15 cellular contexts compared by ENCODE assay signal in the genomic region with DNA sequence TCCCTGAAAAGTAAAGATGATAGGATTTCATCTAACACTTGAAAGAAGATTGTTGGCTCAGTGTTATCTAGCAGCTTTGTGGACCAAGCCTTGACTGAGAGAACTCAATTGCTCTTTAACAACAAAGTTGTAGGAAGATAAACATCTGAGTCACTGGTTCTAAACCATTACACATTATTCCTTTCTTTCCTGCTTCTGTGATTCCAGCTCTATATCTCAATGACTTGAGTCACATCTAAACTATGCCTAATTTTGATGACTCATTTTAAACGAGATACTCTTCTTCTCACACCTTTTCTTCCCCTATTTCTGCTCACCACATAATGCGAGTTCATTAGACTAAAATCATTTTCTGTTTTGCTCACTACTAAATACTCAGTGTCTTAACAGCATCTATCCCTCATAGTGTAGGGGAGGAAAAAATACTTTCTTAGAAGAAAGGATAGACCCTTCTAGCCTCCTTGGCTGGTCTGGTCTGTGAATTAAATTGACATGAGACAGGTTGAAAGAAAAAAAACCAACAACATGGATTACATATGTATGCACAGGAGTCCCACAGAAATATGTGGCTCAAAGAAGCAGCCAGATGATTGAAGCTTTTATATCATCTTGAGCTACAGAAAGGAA.
DNase-seq lines count a peak whose midpoint lies in the region; ATAC-seq, FAIRE-seq and TF ChIP-seq lines count a peak whose summit lies in the region.
"Had no signal": no experiment of that assay in that cellular context is flagged by ENCODE, and none has a peak within 500 bp of the region (broad histone marks: within the 10 kb centered on the region; RNA-seq: fewer than 3 reads in every experiment).

No MANE protein-coding gene starts in this region.

- no peaks in the 10 kb centered on the region for H3K27me3 ChIP-seq in keratinocyte (ENCODE audit: control insufficient read depth, extremely low read depth, insufficient read depth, low read length)
- H3K27me3 ChIP-seq: vagina had no signal

- peak overlapping the region; percentile 1 for H3K9ac ChIP-seq in keratinocyte (ENCODE audit: control insufficient read depth, extremely low read depth, insufficient read depth, low read length)

- no peaks in the 10 kb centered on the region for H4K20me1 ChIP-seq in keratinocyte (ENCODE audit: control insufficient read depth, extremely low read depth, insufficient read depth, low read length)

- H2AFZ ChIP-seq in keratinocyte (ENCODE audit: control insufficient read depth, low read length): no peak overlapping the region

- TF ChIP-seq CTCF in astrocyte of the spinal cord (IDR thresholded peaks at IDR 0.05; ENCODE audit: low read depth, low read length): no peak
- TF ChIP-seq CTCF in keratinocyte (optimal IDR thresholded peaks at IDR 0.05 in 1 of 3, IDR thresholded peaks at IDR 0.05 in 1 of 3, conservative IDR thresholded peaks at IDR 0.05 in 1 of 3; ENCODE audit: extremely low read depth in 1 of 3, insufficient read depth in 2 of 3, low read length in 3 of 3): no peak

- no peaks in the 10 kb centered on the region for H3K9me3 ChIP-seq in keratinocyte (ENCODE audit: control insufficient read depth, low read depth, low read length)
- H3K9me3 ChIP-seq: vagina had no signal

- peak overlapping the region; percentile 55 for H3K27ac ChIP-seq in keratinocyte (ENCODE audit: control insufficient read depth, insufficient read depth, low read length)
- H3K27ac ChIP-seq: vagina had no signal

- intact Hi-C loops in posterior cingulate gyrus (cut with DNase I): no loop called here

- no peaks in the 10 kb centered on the region for H3K9me1 ChIP-seq in keratinocyte (ENCODE audit: control insufficient read depth, extremely low read depth, insufficient read depth, low read length)

- no peaks in the 10 kb centered on the region for H3K36me3 ChIP-seq in keratinocyte (ENCODE audit: control insufficient read depth in 2 of 2, extremely low read depth in 1 of 2, insufficient read depth in 2 of 2, low read length in 2 of 2)
- H3K36me3 ChIP-seq: vagina had no signal

- dilution Hi-C loops in keratinocyte (cut with MboI; ENCODE audit: extremely low pct_ligation_motif_present, low sequenced_read_pairs): no loop called here

- peak overlapping the region; percentile 59 for H3K4me2 ChIP-seq in keratinocyte (ENCODE audit: control insufficient read depth, extremely low read depth, insufficient read depth, low read depth, low read length)

- no peak for TF ChIP-seq RAD21 in Ishikawa (IDR thresholded peaks at IDR 0.05; ENCODE audit: low read depth)

- ATAC-seq in GM19395 (IDR thresholded peaks at IDR 0.05; ENCODE audit: unreplicated experiment): no peak
- ATAC-seq: activated CD8-positive, alpha-beta T cell treated with anti-CD3 and anti-CD28 coated beads for 36 hours; left colon had no signal

- peaks cover 21% of the 10 kb centered on the region for H3K4me1 ChIP-seq in keratinocyte (ENCODE audit: control insufficient read depth, extremely low read depth, insufficient read depth, low read length)
- H3K4me1 ChIP-seq: vagina had no signal

- H3K4me3 ChIP-seq in astrocyte of the spinal cord (ENCODE audit: low read depth, low read length): no peak overlapping the region
- H3K4me3 ChIP-seq in keratinocyte (ENCODE audit: control insufficient read depth in 2 of 3, extremely low read depth in 1 of 3, insufficient read depth in 2 of 3, low read depth in 1 of 3, low read length in 3 of 3): peak overlapping the region in 1 of 3 experiments; percentile 18
- H3K4me3 ChIP-seq: vagina had no signal

- no peaks in the 10 kb centered on the region for H3K79me2 ChIP-seq in keratinocyte (ENCODE audit: control insufficient read depth, insufficient read depth, low read length)

- TF ChIP-seq EP300 in Ishikawa (IDR thresholded peaks at IDR 0.05; ENCODE audit: borderline replicate concordance): peak; percentile 54; the same call in 1 of the 2 replicates

- in situ Hi-C loops in ACHN (cut with HindIII; ENCODE audit: low pct_ligation_motif_present, low pct_unique_long_range_greater_than_20kb, low sequenced_read_pairs) (no loop called here), astrocyte of the spinal cord (cut with HindIII; ENCODE audit: low sequenced_read_pairs) (no loop called here)

- DNase-seq in ACHN (peak; percentile 91), astrocyte of the spinal cord (ENCODE audit: low read depth, low spot score) (peak; percentile 71), keratinocyte (ENCODE audit: low read depth, low spot score) (peak; percentile 68), posterior cingulate gyrus (no peak), SHP77 (lab: John Stamatoyannopoulos, UW) (no peak)
- DNase-seq in stimulated activated naive CD4-positive, alpha-beta T cell (lab: John Stamatoyannopoulos, UW): no peak
- DNase-seq: activated CD8-positive, alpha-beta T cell treated with anti-CD3 and anti-CD28 coated beads for 36 hours; activated naive CD4-positive, alpha-beta T cell treated with Interleukin-2 at 50 U/mL for 16 hours; KG1; left colon; NCI-H187 treated with DMSO at 0.1 percent for 48 hours; stimulated activated CD4-positive, alpha-beta T cell treated with anti-CD3 and anti-CD28 coated beads, Interleukin-1b, Interleukin-23, amount 100 ng/mL, for 48 hours had no signal

- peak; percentile 84 for FAIRE-seq in keratinocyte (lab: Jason Lieb, UNC)

TF ChIP-seq in Ishikawa, 13 proteins besides CTCF, POLR2A, EP300 and RAD21:
- TF ChIP-seq TEAD4 (IDR thresholded peaks at IDR 0.05): peak; percentile 35; the same call in 1 of the 2 replicates
- 0 out of 2 replicates have a peak, but pooled peaks have one; percentile 20 for TF ChIP-seq NFIC (IDR thresholded peaks at IDR 0.05)
- no peak for TF ChIP-seq CEBPB (IDR thresholded peaks at IDR 0.05)

Comparison
In these comparisons a context has a peak if more than half of its experiments do, and no peak if none do; other contexts are left out.
1. DNase-seq: peak in ACHN (single experiment), astrocyte of the spinal cord (single experiment) and keratinocyte (single experiment); none in posterior cingulate gyrus (0 of 10), SHP77 (0 of 2) and stimulated activated naive CD4-positive, alpha-beta T cell (0 of 6).